In the genomic region with DNA sequence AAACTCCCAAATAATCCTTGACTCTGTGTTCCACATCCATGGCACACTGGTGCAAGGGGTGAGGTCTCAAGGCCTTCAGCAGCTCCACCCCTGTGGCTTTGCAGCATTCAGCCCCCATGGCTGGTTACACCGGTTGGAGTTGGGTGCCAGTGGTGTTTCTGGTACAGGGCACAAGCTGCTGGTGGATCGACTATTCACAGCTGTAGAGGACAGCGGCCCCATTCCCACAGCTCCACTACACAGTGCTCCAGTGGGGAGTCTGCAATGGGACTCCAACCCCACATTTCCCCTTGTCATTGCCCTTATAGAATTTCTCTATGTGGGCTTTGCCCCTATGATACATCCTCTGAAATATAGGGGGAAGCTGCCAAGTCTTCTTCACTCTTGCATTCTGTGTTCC, we compare ENCODE assay signal across 1 cellular context.
TF ChIP-seq lines count a peak whose summit lies in the region.

No MANE protein-coding gene starts in this region.

TF ChIP-seq in H1, 55 proteins besides CTCF, POLR2A, EP300 and RAD21:
- TF ChIP-seq RNF2 (IDR thresholded peaks at IDR 0.05; ENCODE audit: borderline replicate concordance, low read depth, low read length, missing control alignments, poor library complexity, severe bottlenecking): no peak
- no peak for TF ChIP-seq TBP (IDR thresholded peaks at IDR 0.05; ENCODE audit: low read depth, low read length)
- TF ChIP-seq CTBP2 (IDR thresholded peaks at IDR 0.05; ENCODE audit: borderline replicate concordance, insufficient read depth, insufficient read length, low read length): no peak
- no peak for TF ChIP-seq SP2 (IDR thresholded peaks at IDR 0.05; ENCODE audit: low read length)
- TF ChIP-seq KDM4A (IDR thresholded peaks at IDR 0.05; ENCODE audit: low read depth, low read length, severe bottlenecking): no peak
- TF ChIP-seq BACH1 (IDR thresholded peaks at IDR 0.05; ENCODE audit: low read length): no peak
- no peak for TF ChIP-seq BRCA1 (IDR thresholded peaks at IDR 0.05; ENCODE audit: low read depth, low read length)
- TF ChIP-seq CBX8 (IDR thresholded peaks at IDR 0.05; ENCODE audit: borderline replicate concordance, low read depth, low read length): no peak
- TF ChIP-seq HDAC2 (IDR thresholded peaks at IDR 0.05; ENCODE audit: borderline replicate concordance in 1 of 2, low read depth in 2 of 2, low read length in 2 of 2): no peak
- TF ChIP-seq JUN (IDR thresholded peaks at IDR 0.05; ENCODE audit: low read depth, low read length): no peak
- TF ChIP-seq SIRT6 (IDR thresholded peaks at IDR 0.05; ENCODE audit: low read length): no peak
- TF ChIP-seq SAP30 (IDR thresholded peaks at IDR 0.05; ENCODE audit: insufficient read depth, insufficient replicate concordance, low read length): no peak
- TF ChIP-seq, protein P1, sequence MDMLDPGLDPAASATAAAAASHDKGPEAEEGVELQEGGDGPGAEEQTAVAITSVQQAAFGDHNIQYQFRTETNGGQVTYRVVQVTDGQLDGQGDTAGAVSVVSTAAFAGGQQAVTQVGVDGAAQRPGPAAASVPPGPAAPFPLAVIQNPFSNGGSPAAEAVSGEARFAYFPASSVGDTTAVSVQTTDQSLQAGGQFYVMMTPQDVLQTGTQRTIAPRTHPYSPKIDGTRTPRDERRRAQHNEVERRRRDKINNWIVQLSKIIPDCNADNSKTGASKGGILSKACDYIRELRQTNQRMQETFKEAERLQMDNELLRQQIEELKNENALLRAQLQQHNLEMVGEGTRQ (IDR thresholded peaks at IDR 0.05; ENCODE audit: low read length): no peak
- TF ChIP-seq PHF8 (conservative IDR thresholded peaks at IDR 0.05; ENCODE audit: low read depth, low read length): no peak
- TF ChIP-seq BCL11A (IDR thresholded peaks at IDR 0.05; ENCODE audit: low read depth in 2 of 2, low read length in 2 of 2): no peak
- no peak for TF ChIP-seq KDM1A (IDR thresholded peaks at IDR 0.05; ENCODE audit: borderline replicate concordance, low read length)
- TF ChIP-seq SP1 (IDR thresholded peaks at IDR 0.05; ENCODE audit: low read depth, low read length): no peak
TF ChIP-seq in H1: peak in this region for 0.
